ENCODE assay signal across 13 cellular contexts in the genomic region with DNA sequence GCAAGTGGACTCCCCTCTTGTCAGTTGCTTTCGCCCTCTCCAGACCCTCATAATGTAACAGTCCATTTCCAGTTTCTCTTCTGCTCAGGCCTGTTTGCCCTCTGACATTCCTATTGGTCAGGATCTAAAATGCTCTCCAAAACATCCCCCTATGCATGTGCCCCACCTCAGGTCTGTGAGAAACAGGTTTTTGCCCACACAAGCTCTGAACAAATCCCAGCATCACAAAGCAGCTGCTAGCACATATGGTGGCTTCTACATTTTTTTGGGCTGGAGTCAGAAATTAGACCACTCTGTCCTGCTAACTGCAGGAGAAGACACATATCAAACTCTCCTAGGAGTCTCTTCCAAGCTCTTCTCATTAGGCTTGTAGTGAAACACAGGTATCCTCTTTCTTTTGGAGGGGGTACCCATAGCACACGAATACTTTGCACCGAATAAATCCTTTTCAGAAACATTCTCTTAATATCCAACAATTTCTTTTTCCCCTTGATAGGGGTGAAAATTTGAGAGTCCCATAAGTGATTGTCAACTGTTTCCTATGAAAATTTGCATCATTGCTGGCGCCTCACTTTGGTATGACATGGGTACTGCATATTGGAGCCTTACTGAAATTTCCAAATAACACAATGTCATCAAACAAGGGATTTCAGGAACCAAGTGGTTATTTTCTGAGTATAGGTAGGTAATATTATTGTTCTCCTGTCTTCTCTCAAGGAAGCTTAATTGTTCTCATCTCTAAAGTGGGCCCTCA. TPM values are rescaled to one million over a fixed set of nuclear protein-coding genes. Genes with fewer than 3 reads are reported as not detected.
DNase-seq lines count a peak whose midpoint lies in the region; ATAC-seq and TF ChIP-seq lines count a peak whose summit lies in the region.
"Had no signal": no experiment of that assay in that cellular context is flagged by ENCODE, and none has a peak within 500 bp of the region (broad histone marks: within the 10 kb centered on the region; RNA-seq: fewer than 3 reads in every experiment).

No MANE protein-coding gene starts in this region.

- H3K27ac ChIP-seq in 22Rv1 (no peak overlapping the region), DND-41 (ENCODE audit: low read length) (no peak overlapping the region; the same call in 1 of the 2 replicates), OCI-LY7 (ENCODE audit: low read depth, low read length, poor library complexity, severe bottlenecking) (no peak overlapping the region)
- H3K27ac ChIP-seq: SK-N-MC had no signal

- H3K4me2 ChIP-seq in DND-41 (ENCODE audit: insufficient read depth, low read length), result no peak overlapping the region
- no peak overlapping the region for H3K4me2 ChIP-seq in OCI-LY7 (ENCODE audit: low read length)

- no peaks in the 10 kb centered on the region for H3K9me2 ChIP-seq in OCI-LY7 (ENCODE audit: insufficient read depth, low read length)

- H3K4me1 ChIP-seq in DND-41 (ENCODE audit: insufficient read depth, low read length), result peaks cover 42% of the 10 kb centered on the region
- H3K4me1 ChIP-seq in OCI-LY7 (ENCODE audit: insufficient read depth, low read length, poor library complexity, severe bottlenecking), result no peaks in the 10 kb centered on the region

- POLR2A ChIA-PET in OCI-LY7 (lab: Charles Lee), result interaction anchor here (0.6 to 1.5 kb wide), 2 partner anchors 11 to 535 kb away, joined by 3 to 8 read pairs; no protein-coding TSS in a partner anchor

- BruUV-seq in OCI-LY7 (replicated peaks; lab: Mats Ljungman, UMichigan), result no TSS peak

- TF ChIP-seq CTCF in 22Rv1 (IDR thresholded peaks at IDR 0.05) (peak; percentile 68), DND-41 (IDR thresholded peaks at IDR 0.05; ENCODE audit: borderline replicate concordance, extremely low read depth, low read length, poor library complexity, severe bottlenecking) (peak; percentile 61), OCI-LY7 (conservative IDR thresholded peaks at IDR 0.05; ENCODE audit: low read length) (peak; percentile 78), epithelial cell of esophagus (IDR thresholded peaks at IDR 0.05; ENCODE audit: insufficient read depth, low read depth, low read length, missing control alignments) (peak; percentile 49)

- intact Hi-C loops in OCI-LY7 (cut with micrococcal nuclease; ENCODE audit: unreplicated experiment), result no loop called here

- DNase-seq in DND-41, result no peak
- DNase-seq in OCI-LY7 (ENCODE audit: low spot score), result no peak
- peak; percentile 27 for DNase-seq in epithelial cell of esophagus (ENCODE audit: low read depth)
- DNase-seq in activated T-cell treated with anti-CD3 and anti-CD28 coated beads, Interleukin-2, amount 50 U/mL, for 48 hours, result no peak
- no peak for DNase-seq in T-helper 1 cell
- DNase-seq: activated CD4-positive, alpha-beta memory T cell treated with anti-CD3 and anti-CD28 coated beads for 36 hours; amniotic stem cell; stimulated activated CD8-positive, alpha-beta memory T cell treated with anti-CD3 and anti-CD28 coated beads, Interleukin-4, amount 100 ng/mL, for 48 hours had no signal

- no peaks in the 10 kb centered on the region for H3K9me3 ChIP-seq in DND-41 (ENCODE audit: insufficient read depth, low read length, severe bottlenecking)
- H3K9me3 ChIP-seq in OCI-LY7 (ENCODE audit: low read length), result no peaks in the 10 kb centered on the region

- H4K20me1 ChIP-seq in DND-41 (ENCODE audit: insufficient read depth, low read length), result no peaks in the 10 kb centered on the region
- no peaks in the 10 kb centered on the region for H4K20me1 ChIP-seq in OCI-LY7 (ENCODE audit: insufficient read depth, low read length)

- ATAC-seq in DND-41 (ENCODE audit: insufficient read depth, low read depth), result no peak
- no peak for ATAC-seq in GM19328 (IDR thresholded peaks at IDR 0.05; ENCODE audit: unreplicated experiment)
- ATAC-seq in GM18858 (IDR thresholded peaks at IDR 0.05; ENCODE audit: unreplicated experiment), result no peak

- H3K36me3 ChIP-seq in DND-41 (ENCODE audit: insufficient read depth, low read length) (no peaks in the 10 kb centered on the region), OCI-LY7 (ENCODE audit: insufficient read depth, low read length) (no peaks in the 10 kb centered on the region)

- H3K4me3 ChIP-seq in DND-41 (ENCODE audit: low read depth in 1 of 2, low read length in 2 of 2) (no peak overlapping the region), OCI-LY7 (ENCODE audit: low read depth, low read length, poor library complexity, severe bottlenecking) (no peak overlapping the region), epithelial cell of esophagus (ENCODE audit: low read length) (no peak overlapping the region)
- H3K4me3 ChIP-seq: lung, SK-N-MC had no signal

- H2AFZ ChIP-seq in DND-41 (ENCODE audit: low read depth, low read length) (no peak overlapping the region), OCI-LY7 (ENCODE audit: low read length) (no peak overlapping the region)

- H3K27me3 ChIP-seq in DND-41 (ENCODE audit: insufficient read depth, low read length, poor library complexity), result no peaks in the 10 kb centered on the region

- H3K79me2 ChIP-seq in DND-41 (ENCODE audit: insufficient read depth, low read length) (no peaks in the 10 kb centered on the region), OCI-LY7 (ENCODE audit: insufficient read depth, low read depth, low read length) (no peaks in the 10 kb centered on the region)

- CTCF ChIA-PET in OCI-LY7 (lab: Charles Lee; ENCODE audit: unreplicated experiment), result no interaction called here

- no peak overlapping the region for H3K9ac ChIP-seq in DND-41 (ENCODE audit: low read depth, low read length)

RNA-seq across cellular contexts. Expression of a gene that starts 19.3 kb away (rescaled TPM):
- 290 and 326 TPM in 2 replicates for total RNA-seq in OCI-LY7 (2014; rRNA removed; shearing (Covaris generic))
- total RNA-seq in OCI-LY7 (2022), result 314 and 362 TPM in 2 replicates

RNA-seq across cellular contexts. Expression of a gene that starts 51.4 kb away (rescaled TPM):
- 66.7 and 76.0 TPM in 2 replicates for total RNA-seq in OCI-LY7 (2014; rRNA removed; shearing (Covaris generic))
- 116 and 123 TPM in 2 replicates for total RNA-seq in OCI-LY7 (2022)
